12 cellular contexts compared by ENCODE assay signal in the genomic region with DNA sequence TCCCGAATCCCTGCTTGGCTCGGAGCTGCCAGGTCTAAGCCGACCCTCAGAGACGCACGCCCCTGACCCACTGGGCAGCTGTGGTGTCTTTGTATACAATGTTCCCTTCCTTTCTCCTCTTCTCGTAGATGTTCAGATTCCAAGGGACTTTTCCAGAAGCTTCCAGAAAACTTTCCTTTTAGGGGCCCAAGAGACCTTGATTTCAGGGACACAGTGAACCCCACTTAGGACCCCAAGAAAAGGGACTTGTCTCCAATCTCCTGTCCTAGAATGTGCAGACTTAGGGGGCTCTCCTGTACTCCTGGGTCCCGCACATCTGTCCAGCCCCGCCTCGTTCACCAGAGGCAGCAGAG.
DNase-seq lines count a peak whose midpoint lies in the region; ATAC-seq, FAIRE-seq and TF ChIP-seq lines count a peak whose summit lies in the region.
"Had no signal": no experiment of that assay in that cellular context is flagged by ENCODE, and none has a peak within 500 bp of the region (broad histone marks: within the 10 kb centered on the region; RNA-seq: fewer than 3 reads in every experiment).

No MANE protein-coding gene starts in this region.

- no peaks in the 10 kb centered on the region for H3K9me2 ChIP-seq in HCT116 (ENCODE audit: insufficient read depth)

- H3K4me1 ChIP-seq in HCT116 (ENCODE audit: control insufficient read depth in 1 of 2, insufficient read depth in 2 of 2, low read length in 2 of 2) (peaks cover 0 to 2% of the 10 kb centered on the region in 2 experiments; a peak in 1 of 4 replicates), K562 (replicated peaks in 1 of 2; ENCODE audit: control insufficient read depth in 2 of 2, insufficient read depth in 2 of 2, low read length in 2 of 2) (peaks cover 0 to 9% of the 10 kb centered on the region in 2 experiments; a peak in 2 of 5 replicates)
- H3K4me1 ChIP-seq: foreskin keratinocyte had no signal

- H3K4me2 ChIP-seq in HCT116 (ENCODE audit: low read length) (peak overlapping the region; percentile 36), K562 (ENCODE audit: insufficient read depth, low read length) (no peak overlapping the region)

- H3K9me3 ChIP-seq in HCT116 (ENCODE audit: control insufficient read depth in 1 of 2, insufficient read depth in 1 of 2, low read depth in 1 of 2, low read length in 2 of 2) = no peaks in the 10 kb centered on the region
- no peaks in the 10 kb centered on the region for H3K9me3 ChIP-seq in K562 (replicated peaks; ENCODE audit: control insufficient read depth, insufficient read depth, low read depth, low read length)

- H3K36me3 Mint-ChIP-seq in neural crest cell (ENCODE audit: low read depth) = no peaks in the 10 kb centered on the region

- POLR2A ChIA-PET in HCT116 (lab: Charles Lee) (no interaction called here), K562 (lab: Yijun Ruan, JAX) (no interaction called here), GM10248 (lab: Yijun Ruan, JAX) (no interaction called here)

- H4K20me1 ChIP-seq in HCT116 (ENCODE audit: insufficient read depth) (no peaks in the 10 kb centered on the region), K562 (replicated peaks; ENCODE audit: control insufficient read depth, insufficient read depth, low read length) (peaks cover 6% of the 10 kb centered on the region; the same call in 1 of the 2 replicates)

- CTCF ChIA-PET in HCT116 (lab: Charles Lee) (interaction anchor here (0.6 to 1.4 kb wide), 7 partner anchors 9 to 372 kb away, joined by 4 to 6 read pairs (median 5); a partner anchor contains a TSS), K562 (lab: Yijun Ruan, JAX; ENCODE audit: low intra/inter-chr PET ratio) (interaction anchor here (0.6 to 2.0 kb wide), 3 partner anchors 173 to 1274 kb away, joined by 3 to 11 read pairs (median 3); no protein-coding TSS in a partner anchor), GM10248 (lab: Yijun Ruan, JAX) (interaction anchor here (0.7 to 2.7 kb wide), 11 partner anchors 9 to 565 kb away, joined by 3 to 8 read pairs (median 5); no protein-coding TSS in a partner anchor)

- H3K27me3 ChIP-seq in HCT116 (ENCODE audit: insufficient read depth, low read length) = peaks cover 76% of the 10 kb centered on the region
- H3K27me3 ChIP-seq in K562 (ENCODE audit: control insufficient read depth in 2 of 2, insufficient read depth in 2 of 2, low read length in 2 of 2) = peaks cover 12 to 59% of the 10 kb centered on the region in 2 experiments; a peak in 4 of 5 replicates

- H3K27ac ChIP-seq in C4-2B (no peak overlapping the region), HCT116 (ENCODE audit: low read depth, low read length) (no peak overlapping the region), K562 (ENCODE audit: extremely low read depth, low read depth, low read length) (no peak overlapping the region)
- H3K27ac ChIP-seq: foreskin keratinocyte, HL-60 had no signal

- ATAC-seq in HCT116 (no peak), K562 (no peak)

- BruUV-seq in HCT116 (replicated peaks; lab: Mats Ljungman, UMichigan) (no TSS peak), K562 (replicated peaks; lab: Mats Ljungman, UMichigan) (no TSS peak)

- no peaks in the 10 kb centered on the region for H3K9me1 ChIP-seq in K562 (ENCODE audit: control insufficient read depth, insufficient read depth, low read length)

- H3K36me3 ChIP-seq in HCT116 (ENCODE audit: control insufficient read depth in 1 of 2, insufficient read depth in 2 of 2, low read length in 2 of 2) (no peaks in the 10 kb centered on the region), K562 (ENCODE audit: control insufficient read depth, insufficient read depth, low read length) (no peaks in the 10 kb centered on the region)

- TF ChIP-seq EP300 in K562 (IDR thresholded peaks at IDR 0.05; ENCODE audit: low read length) = no peak

- H3K4me3 ChIP-seq in HCT116 (replicated peaks in 1 of 2; ENCODE audit: low read depth in 1 of 2, low read length in 2 of 2) (no peak overlapping the region), K562 (no peak overlapping the region)

- RAD21 ChIA-PET in HCT116 (lab: Charles Lee; ENCODE audit: low non-redundant PET in 1 of 2, low total read pairs in 2 of 2, uncharacterized antibody in 2 of 2, unreplicated experiment in 2 of 2) = no interaction called here

- H3K4me3 Mint-ChIP-seq in neural crest cell = peak overlapping the region; percentile 8

- in situ Hi-C loops in K562 (cut with MboI) = no loop called here

- no peak overlapping the region for H3K27ac Mint-ChIP-seq in neural crest cell (ENCODE audit: unreplicated experiment)

- TF ChIP-seq POLR2A in HCT116 (IDR thresholded peaks at IDR 0.05; ENCODE audit: borderline replicate concordance, extremely low read depth, insufficient read depth, insufficient read length) (no peak), K562 (conservative IDR thresholded peaks at IDR 0.05) (no peak)

- intact Hi-C loops in HCT116 (cut with micrococcal nuclease) (loop anchor here (2.0 to 5.0 kb wide), 2 partner anchors 317 to 922 kb away; no protein-coding TSS in a partner anchor), K562 (cut with micrococcal nuclease) (loop anchor here (1.0 to 5.0 kb wide), 2 partner anchors 317 to 537 kb away; no protein-coding TSS in a partner anchor)

- no peak for FAIRE-seq in K562 (lab: Jason Lieb, UNC)
- FAIRE-seq: keratinocyte, small intestine had no signal

- H2AFZ ChIP-seq in HCT116 (ENCODE audit: low read depth, low read length, poor library complexity, severe bottlenecking) (no peak overlapping the region), K562 (ENCODE audit: low read depth, low read length) (peak overlapping the region; percentile 16; the same call in 1 of the 2 replicates)

- TF ChIP-seq RAD21 in HCT116 (IDR thresholded peaks at IDR 0.05; ENCODE audit: low read depth) (no peak), K562 (CRISPR knock-in tag; conservative IDR thresholded peaks at IDR 0.05 in 1 of 2, IDR thresholded peaks at IDR 0.05 in 1 of 2) (no peak)

- H3K79me2 ChIP-seq in HCT116 (ENCODE audit: insufficient read depth, low read length) (no peaks in the 10 kb centered on the region), K562 (ENCODE audit: control insufficient read depth, insufficient read depth, low read length) (no peaks in the 10 kb centered on the region)

- peaks cover 14% of the 10 kb centered on the region for H3K4me1 Mint-ChIP-seq in neural crest cell

- DNase-seq in HCT116 (ENCODE audit: low read depth, low spot score) (no peak), K562 (ENCODE audit: extremely low read depth in 1 of 4, low spot score in 3 of 4) (no peak), neural crest cell (ENCODE audit: low read depth, low spot score) (no peak), NCI-H2227 (lab: John Stamatoyannopoulos, UW; ENCODE audit: unreplicated experiment) (no peak), HuH-7 (ENCODE audit: low spot score) (no peak), GM10248 (ENCODE audit: extremely low spot score) (no peak)
- DNase-seq in central memory CD4-positive, alpha-beta T cell = no peak
- DNase-seq: foreskin keratinocyte had no signal

- peaks cover 29% of the 10 kb centered on the region for H3K27me3 Mint-ChIP-seq in neural crest cell (ENCODE audit: low read depth)

- peaks cover 2% of the 10 kb centered on the region for H3K9me3 Mint-ChIP-seq in neural crest cell

- no peak overlapping the region for H3K9ac ChIP-seq in HCT116 (ENCODE audit: low read length)
- H3K9ac ChIP-seq in K562 (ENCODE audit: insufficient read depth in 1 of 2, low read depth in 2 of 2, low read length in 2 of 2) = no peak overlapping the region

- WGBS in K562 (ENCODE audit: insufficient coverage, low coverage, missing lambda C conversion rate) = 12% methylated on average over 9 of the region's 9 CpGs

- TF ChIP-seq CTCF in C4-2B (conservative IDR thresholded peaks at IDR 0.05) = peak; percentile 90
- TF ChIP-seq CTCF in HCT116 (IDR thresholded peaks at IDR 0.05 in 2 of 3, conservative IDR thresholded peaks at IDR 0.05 in 1 of 3; ENCODE audit: borderline replicate concordance in 1 of 3, insufficient read depth in 1 of 3, low read depth in 2 of 3, low read length in 2 of 3) = peak in 1 of 3 experiments; percentile 12; a peak in 1 of 6 replicates
- no peak for TF ChIP-seq CTCF in K562 (IDR thresholded peaks at IDR 0.05 in 2 of 3, conservative IDR thresholded peaks at IDR 0.05 in 1 of 3; ENCODE audit: insufficient read depth in 2 of 3, low read depth in 1 of 3, low read length in 3 of 3)
- no peak for TF ChIP-seq CTCF in neural crest cell (conservative IDR thresholded peaks at IDR 0.05)
- TF ChIP-seq CTCF in GM10248 (IDR thresholded peaks at IDR 0.05; ENCODE audit: control extremely low read depth, extremely low read depth, low read depth, missing control alignments) = no peak

TF ChIP-seq in HCT116, 20 proteins besides CTCF, POLR2A, EP300 and RAD21 (continues in another document):
- no peak for TF ChIP-seq ZNF274 (IDR thresholded peaks at IDR 0.05; ENCODE audit: low read depth, low read length)
- no peak for TF ChIP-seq ELF1 (IDR thresholded peaks at IDR 0.05; ENCODE audit: borderline replicate concordance, low read depth)
- TF ChIP-seq, protein P1, sequence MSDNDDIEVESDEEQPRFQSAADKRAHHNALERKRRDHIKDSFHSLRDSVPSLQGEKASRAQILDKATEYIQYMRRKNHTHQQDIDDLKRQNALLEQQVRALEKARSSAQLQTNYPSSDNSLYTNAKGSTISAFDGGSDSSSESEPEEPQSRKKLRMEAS (IDR thresholded peaks at IDR 0.05) = no peak
- no peak for TF ChIP-seq JUND (IDR thresholded peaks at IDR 0.05)
- no peak for TF ChIP-seq YY1 (IDR thresholded peaks at IDR 0.05; ENCODE audit: extremely low read depth, insufficient replicate concordance, low read depth, low read length)
- no peak for TF ChIP-seq EZH2phosphoT487 (IDR thresholded peaks at IDR 0.05; ENCODE audit: borderline replicate concordance)
- TF ChIP-seq ZFX (IDR thresholded peaks at IDR 0.05) = no peak
- TF ChIP-seq TCF7L2 (IDR thresholded peaks at IDR 0.05; ENCODE audit: borderline replicate concordance, extremely low read depth, insufficient read depth, insufficient read length) = no peak

TF ChIP-seq in K562, 482 proteins besides CTCF, POLR2A, EP300 and RAD21 (continues in another document):
- TF ChIP-seq, protein P2, sequence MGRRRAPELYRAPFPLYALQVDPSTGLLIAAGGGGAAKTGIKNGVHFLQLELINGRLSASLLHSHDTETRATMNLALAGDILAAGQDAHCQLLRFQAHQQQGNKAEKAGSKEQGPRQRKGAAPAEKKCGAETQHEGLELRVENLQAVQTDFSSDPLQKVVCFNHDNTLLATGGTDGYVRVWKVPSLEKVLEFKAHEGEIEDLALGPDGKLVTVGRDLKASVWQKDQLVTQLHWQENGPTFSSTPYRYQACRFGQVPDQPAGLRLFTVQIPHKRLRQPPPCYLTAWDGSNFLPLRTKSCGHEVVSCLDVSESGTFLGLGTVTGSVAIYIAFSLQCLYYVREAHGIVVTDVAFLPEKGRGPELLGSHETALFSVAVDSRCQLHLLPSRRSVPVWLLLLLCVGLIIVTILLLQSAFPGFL (CRISPR knock-in tag; IDR thresholded peaks at IDR 0.05) = no peak
- TF ChIP-seq CHCHD3 (CRISPR knock-in tag; IDR thresholded peaks at IDR 0.05) (no peak), ZKSCAN8 (CRISPR knock-in tag; IDR thresholded peaks at IDR 0.05) (no peak)
